Comparison of ENCODE assay signal across 34 cellular contexts in the genomic region with DNA sequence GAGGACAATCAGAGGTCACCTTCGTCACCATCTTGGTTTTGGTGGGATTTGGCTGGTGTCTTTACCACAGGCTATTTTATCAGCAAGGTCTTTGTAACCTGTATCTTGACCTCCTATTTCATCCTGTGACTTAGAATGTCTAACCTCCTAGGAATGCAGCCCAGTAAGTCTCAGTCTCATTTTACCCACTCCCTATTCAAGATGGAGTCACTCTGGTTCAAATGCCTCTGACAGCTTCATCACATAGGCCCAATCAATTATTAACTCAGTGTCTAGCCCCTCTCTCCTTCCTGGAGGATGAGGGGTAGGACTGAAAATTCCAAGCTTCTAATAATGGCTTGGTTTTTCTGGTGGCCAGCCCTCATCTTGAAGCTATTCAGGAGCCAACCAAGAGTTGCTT.
"Had no signal": no experiment of that assay in that cellular context is flagged by ENCODE, and none has a peak within 500 bp of the region (broad histone marks: within the 10 kb centered on the region; RNA-seq: fewer than 3 reads in every experiment).

No MANE protein-coding gene starts in this region.

- H3K36me3 ChIP-seq: ascending aorta had no signal

- DNase-seq: activated B cell treated with CpG ODN at 0.5 μM for 24 hours; activated CD4-positive, alpha-beta memory T cell treated with anti-CD3 and anti-CD28 coated beads for 36 hours; activated CD4-positive, alpha-beta T cell treated with anti-CD3 and anti-CD28 coated beads for 4 hours; activated CD4-positive, alpha-beta T cell treated with anti-CD3 and anti-CD28 coated beads, Interleukin-2, amount 10 ng/mL, durations not matched to agents 24 days and 14 days; activated CD4-positive, alpha-beta T cell treated with anti-CD3 and anti-CD28 coated beads, Interleukin-2, amount 50 U/mL, for 1 hour; activated CD4-positive, alpha-beta T cell treated with anti-CD3 and anti-CD28 coated beads, Interleukin-2, amount 50 U/mL, for 4 hours; activated CD4-positive, CD25-positive, alpha-beta regulatory T cell treated with anti-CD3 and anti-CD28 coated beads, Interleukin-2, amount 50 U/mL, for 72 hours; activated CD8-positive, alpha-beta memory T cell treated with anti-CD3 and anti-CD28 coated beads, Interleukin-2, amount 50 U/mL, for 4 hours; activated CD8-positive, alpha-beta T cell treated with anti-CD3 and anti-CD28 coated beads for 36 hours; activated effector memory CD4-positive, alpha-beta T cell treated with Interleukin-2 at 50 U/mL for 16 hours; activated gamma-delta T cell; activated naive CD4-positive, alpha-beta T cell treated with anti-CD3 and anti-CD28 coated beads, Interleukin-2, amount 10 ng/mL, durations not matched to agents 7 days and 5 days; activated naive CD4-positive, alpha-beta T cell treated with Interleukin-2 at 50 U/mL for 16 hours; activated naive CD8-positive, alpha-beta T cell treated with anti-CD3 and anti-CD28 coated beads, Interleukin-2, amount 10 ng/mL, durations not matched to agents 7 days and 5 days; activated naive CD8-positive, alpha-beta T cell treated with anti-CD3 and anti-CD28 coated beads, Interleukin-2, amount 50 U/mL, for 24 hours; activated T-cell treated with anti-CD3 and anti-CD28 coated beads for 4 hours; activated T-cell treated with anti-CD3 and anti-CD28 coated beads, Interleukin-2, amount 50 U/mL, for 1 hour; activated T-cell treated with anti-CD3 and anti-CD28 coated beads, Interleukin-2, amount 50 U/mL, for 4 hours; activated T-cell treated with anti-CD3 and anti-CD28 coated beads, Interleukin-2, amount 50 U/mL, for 72 hours; amygdala; anterior cingulate cortex; central memory CD4-positive, alpha-beta T cell; T-helper 2 cell; T-helper 9 cell had no signal

- FAIRE-seq: colon, TTC549 had no signal

- H3K4me3 Mint-ChIP-seq: activated B cell treated with CpG ODN at 0.5 μM for 24 hours; activated CD4-positive, alpha-beta memory T cell treated with anti-CD3 and anti-CD28 coated beads for 36 hours; activated CD4-positive, alpha-beta T cell treated with anti-CD3 and anti-CD28 coated beads, Interleukin-2, amount 10 ng/mL, durations not matched to agents 24 days and 14 days; activated CD8-positive, alpha-beta T cell treated with anti-CD3 and anti-CD28 coated beads for 36 hours; activated naive CD4-positive, alpha-beta T cell treated with anti-CD3 and anti-CD28 coated beads, Interleukin-2, amount 10 ng/mL, durations not matched to agents 7 days and 5 days; activated naive CD4-positive, alpha-beta T cell treated with anti-CD3 and anti-CD28 coated beads, Interleukin-2, amount 50 U/mL, for 24 hours; activated naive CD8-positive, alpha-beta T cell; activated naive CD8-positive, alpha-beta T cell treated with anti-CD3 and anti-CD28 coated beads, Interleukin-2, amount 10 ng/mL, durations not matched to agents 7 days and 5 days; activated naive CD8-positive, alpha-beta T cell treated with anti-CD3 and anti-CD28 coated beads, Interleukin-2, amount 50 U/mL, for 24 hours; activated T-cell treated with anti-CD3 and anti-CD28 coated beads, Interleukin-2, amount 50 U/mL, for 4 hours; activated T-cell treated with anti-CD3 and anti-CD28 coated beads, Interleukin-2, amount 50 U/mL, for 72 hours; activated T-helper 1 cell treated with anti-CD3 and anti-CD28 coated beads, Interleukin-12 subunit alpha, Interleukin-12 subunit beta, Interleukin-2, Interleukin-4 antibody, amounts not matched to agents 30 ng/mL and 10 ng/mL and 1 ng/mL, durations not matched to agents 14 hours and 24 hours and 36 hours; activated T-helper 17 cell treated with anti-CD3 and anti-CD28 coated beads, Interleukin-2, amount 50 U/mL, for 72 hours; brain; T-helper 1 cell treated with Interleukin-12 subunit alpha and Interleukin-12 subunit beta and Interleukin-4 antibody, amounts not matched to agents 30 μg/mL and 1 μg/mL, for 36 hours; T-helper 2 cell treated with Interferon-gamma antibody and Interleukin-4, amounts not matched to agents 5 μg/mL and 100 μg/mL, for 36 hours had no signal

- ATAC-seq: activated CD8-positive, alpha-beta T cell treated with anti-CD3 and anti-CD28 coated beads for 36 hours; activated naive CD8-positive, alpha-beta T cell treated with anti-CD3 and anti-CD28 coated beads, Interleukin-2, amount 50 U/mL, for 24 hours; activated T-cell treated with anti-CD3 and anti-CD28 coated beads, Interleukin-2, amount 50 U/mL, for 4 hours; activated T-cell treated with anti-CD3 and anti-CD28 coated beads, Interleukin-2, amount 50 U/mL, for 72 hours; activated T-helper 17 cell treated with anti-CD3 and anti-CD28 coated beads, Interleukin-2, amount 50 U/mL, for 72 hours had no signal

- H3K27ac Mint-ChIP-seq: activated B cell treated with CpG ODN at 0.5 μM for 24 hours; activated CD4-positive, alpha-beta memory T cell treated with anti-CD3 and anti-CD28 coated beads for 36 hours; activated CD4-positive, alpha-beta T cell treated with anti-CD3 and anti-CD28 coated beads, Interleukin-2, amount 10 ng/mL, durations not matched to agents 24 days and 14 days; activated CD8-positive, alpha-beta T cell treated with anti-CD3 and anti-CD28 coated beads for 36 hours; activated naive CD4-positive, alpha-beta T cell treated with anti-CD3 and anti-CD28 coated beads, Interleukin-2, amount 10 ng/mL, durations not matched to agents 7 days and 5 days; activated naive CD4-positive, alpha-beta T cell treated with anti-CD3 and anti-CD28 coated beads, Interleukin-2, amount 50 U/mL, for 24 hours; activated naive CD8-positive, alpha-beta T cell; activated naive CD8-positive, alpha-beta T cell treated with anti-CD3 and anti-CD28 coated beads, Interleukin-2, amount 10 ng/mL, durations not matched to agents 7 days and 5 days; activated naive CD8-positive, alpha-beta T cell treated with anti-CD3 and anti-CD28 coated beads, Interleukin-2, amount 50 U/mL, for 24 hours; activated T-cell treated with anti-CD3 and anti-CD28 coated beads, Interleukin-2, amount 50 U/mL, for 72 hours; activated T-helper 1 cell treated with anti-CD3 and anti-CD28 coated beads, Interleukin-12 subunit alpha, Interleukin-12 subunit beta, Interleukin-2, Interleukin-4 antibody, amounts not matched to agents 30 ng/mL and 10 ng/mL and 1 ng/mL, durations not matched to agents 14 hours and 24 hours and 36 hours; activated T-helper 17 cell treated with anti-CD3 and anti-CD28 coated beads, Interleukin-2, amount 50 U/mL, for 72 hours; brain; T-helper 1 cell treated with Interleukin-12 subunit alpha and Interleukin-12 subunit beta and Interleukin-4 antibody, amounts not matched to agents 30 μg/mL and 1 μg/mL, for 36 hours; T-helper 2 cell treated with Interferon-gamma antibody and Interleukin-4, amounts not matched to agents 5 μg/mL and 100 μg/mL, for 36 hours had no signal

- H3K36me3 Mint-ChIP-seq: activated naive CD4-positive, alpha-beta T cell treated with anti-CD3 and anti-CD28 coated beads, Interleukin-2, amount 10 ng/mL, durations not matched to agents 7 days and 5 days; activated naive CD8-positive, alpha-beta T cell; brain had no signal

- H3K4me1 Mint-ChIP-seq: activated B cell treated with CpG ODN at 0.5 μM for 24 hours; activated naive CD8-positive, alpha-beta T cell treated with anti-CD3 and anti-CD28 coated beads, Interleukin-2, amount 50 U/mL, for 24 hours; activated T-helper 17 cell treated with anti-CD3 and anti-CD28 coated beads, Interleukin-2, amount 50 U/mL, for 72 hours; brain had no signal

- H3K4me3 ChIP-seq: ascending aorta had no signal

- H3K27me3 ChIP-seq: ascending aorta had no signal
